20 cellular contexts compared by ENCODE assay signal in genomic region chr6:110761371-110761770, GRCh38. TPM values are rescaled to one million over a fixed set of nuclear protein-coding genes. Genes with fewer than 3 reads are reported as not detected.
DNase-seq lines count a peak whose midpoint lies in the region; ATAC-seq and TF ChIP-seq lines count a peak whose summit lies in the region.
"Had no signal": no experiment of that assay in that cellular context is flagged by ENCODE, and none has a peak within 500 bp of the region (broad histone marks: within the 10 kb centered on the region; RNA-seq: fewer than 3 reads in every experiment).

No MANE protein-coding gene starts in this region.

- no peak overlapping the region for H3K4me3 Mint-ChIP-seq in CD8-positive, alpha-beta T cell
- H3K4me3 Mint-ChIP-seq in HFFc6 (no peak overlapping the region), T-cell (no peak overlapping the region)
- H3K4me3 Mint-ChIP-seq: CD4-positive, alpha-beta T cell; IgD-negative memory B cell had no signal

- no peak overlapping the region for H3K27ac ChIP-seq in CD8-positive, alpha-beta T cell (ENCODE audit: low read depth, low read length)
- H3K27ac ChIP-seq in mesenchymal stem cell (ENCODE audit: low read length, poor library complexity, severe bottlenecking) = no peak overlapping the region
- H3K27ac ChIP-seq in caudate nucleus (ENCODE audit: low read depth, low read length) = no peak overlapping the region
- H3K27ac ChIP-seq: GM23248, RWPE1 had no signal

- no peak overlapping the region for H3K18ac ChIP-seq in mesenchymal stem cell (ENCODE audit: low read depth in 1 of 2, low read length in 2 of 2)

- H2BK15ac ChIP-seq in mesenchymal stem cell (ENCODE audit: low read depth, poor library complexity, severe bottlenecking) = no peak overlapping the region

- no peak overlapping the region for H2AFZ ChIP-seq in mesenchymal stem cell (ENCODE audit: low read depth, low read length)
- H2AFZ ChIP-seq: GM23248 had no signal

- no peak for TF ChIP-seq CTCF in CD8-positive, alpha-beta T cell (IDR thresholded peaks at IDR 0.05)
- no peak for TF ChIP-seq CTCF in HFFc6 (IDR thresholded peaks at IDR 0.05)

- no peak overlapping the region for H2BK12ac ChIP-seq in mesenchymal stem cell (ENCODE audit: low read length in 2 of 2)

- H2AK5ac ChIP-seq in mesenchymal stem cell (ENCODE audit: low read length, severe bottlenecking) = no peak overlapping the region

- H3K9me3 ChIP-seq in CD8-positive, alpha-beta T cell (ENCODE audit: low read length) = no peaks in the 10 kb centered on the region
- H3K9me3 ChIP-seq in mesenchymal stem cell (ENCODE audit: control insufficient read depth, low read length) = no peaks in the 10 kb centered on the region
- H3K9me3 ChIP-seq: HAP-1, MG63 had no signal

- no peaks in the 10 kb centered on the region for H3K36me3 ChIP-seq in CD8-positive, alpha-beta T cell (ENCODE audit: insufficient read depth, low read length)
- no peaks in the 10 kb centered on the region for H3K36me3 ChIP-seq in mesenchymal stem cell (ENCODE audit: control insufficient read depth in 1 of 2, insufficient read depth in 2 of 2, low read depth in 1 of 2, low read length in 2 of 2)
- H3K36me3 ChIP-seq: HAP-1, MG63 had no signal

- no peak for ATAC-seq in CD8-positive, alpha-beta T cell
- no peak for ATAC-seq in T-cell (replicated peaks in 1 of 4)
- ATAC-seq: PC-3 had no signal

- H3K4me1 Mint-ChIP-seq in CD8-positive, alpha-beta T cell (ENCODE audit: low read depth) = peaks cover 5% of the 10 kb centered on the region
- H3K4me1 Mint-ChIP-seq in HFFc6 (ENCODE audit: low read depth) (no peaks in the 10 kb centered on the region), T-cell (peaks cover 2 to 13% (median 10%) of the 10 kb centered on the region in 3 donors)

- no peaks in the 10 kb centered on the region for H3K27me3 Mint-ChIP-seq in CD8-positive, alpha-beta T cell (ENCODE audit: low read depth)
- H3K27me3 Mint-ChIP-seq in HFFc6 (ENCODE audit: insufficient read depth) (peaks cover 1% of the 10 kb centered on the region; the same call in 1 of the 2 replicates), T-cell (no peaks in the 10 kb centered on the region)
- H3K27me3 Mint-ChIP-seq: CD4-positive, alpha-beta T cell; IgD-negative memory B cell had no signal

- 74% methylated on average over 3 of the region's 3 CpGs for WGBS in mesenchymal stem cell

- H3K4me2 ChIP-seq in mesenchymal stem cell (ENCODE audit: low read length, poor library complexity, severe bottlenecking) = no peak overlapping the region

- no peak overlapping the region for H4K91ac ChIP-seq in mesenchymal stem cell (ENCODE audit: low read length)

- no peak overlapping the region for H3K4ac ChIP-seq in mesenchymal stem cell (ENCODE audit: low read depth in 1 of 2, low read length in 2 of 2)

- no peak overlapping the region for H2BK5ac ChIP-seq in mesenchymal stem cell (ENCODE audit: low read depth, low read length, poor library complexity, severe bottlenecking)

- DNase-seq in CD8-positive, alpha-beta T cell = no peak
- DNase-seq in HFFc6 (peak; percentile 1), OCI-M1 (lab: John Stamatoyannopoulos, UW) (peak; percentile 61), mesenchymal stem cell (peak; percentile 57), T-cell (no peak), caudate nucleus (lab: John Stamatoyannopoulos, UW) (no peak)
- no peak for DNase-seq in stimulated activated CD8-positive, alpha-beta memory T cell treated with anti-CD3 and anti-CD28 coated beads, Interleukin-4, amount 100 ng/mL, for 48 hours
- DNase-seq: CD4-positive, alpha-beta T cell; GM23248; Kasumi-1; MG63; NCI-H1105 treated with DMSO at 0.1 percent for 48 hours; NCI-H1694; NCI-H2081 treated with DMSO at 0.1 percent for 48 hours; NCI-H446 treated with DMSO at 0.1 percent for 48 hours; NCI-H69; PC-3 had no signal

- H3K23ac ChIP-seq in mesenchymal stem cell (ENCODE audit: low read length in 2 of 2) = no peak overlapping the region

- H3K4me3 ChIP-seq in CD8-positive, alpha-beta T cell (ENCODE audit: low read depth, low read length) = no peak overlapping the region
- no peak overlapping the region for H3K4me3 ChIP-seq in mesenchymal stem cell (ENCODE audit: insufficient read depth in 1 of 2, low read depth in 1 of 2, low read length in 2 of 2)
- H3K4me3 ChIP-seq: GM23248, HAP-1, MG63 had no signal

- no peak overlapping the region for H3K14ac ChIP-seq in mesenchymal stem cell (ENCODE audit: low read length in 2 of 2)

- no peaks in the 10 kb centered on the region for H3K27me3 ChIP-seq in CD8-positive, alpha-beta T cell (ENCODE audit: insufficient read depth, low read length)
- H3K27me3 ChIP-seq in mesenchymal stem cell (ENCODE audit: control insufficient read depth in 1 of 2, insufficient read depth in 1 of 2, low read length in 2 of 2) = no peaks in the 10 kb centered on the region
- H3K27me3 ChIP-seq: MG63 had no signal

- peaks cover 10% of the 10 kb centered on the region for H3K79me1 ChIP-seq in mesenchymal stem cell (replicated peaks; ENCODE audit: low read length, poor library complexity, severe bottlenecking)

- no peak overlapping the region for H2BK120ac ChIP-seq in mesenchymal stem cell (ENCODE audit: low read depth, low read length)

- H3K4me1 ChIP-seq in CD8-positive, alpha-beta T cell (ENCODE audit: insufficient read depth, low read length) = no peaks in the 10 kb centered on the region
- H3K4me1 ChIP-seq in mesenchymal stem cell (ENCODE audit: control insufficient read depth, insufficient read depth, low read depth, low read length) = no peaks in the 10 kb centered on the region
- H3K4me1 ChIP-seq: HAP-1 had no signal

- CTCF ChIA-PET in CD8-positive, alpha-beta T cell (lab: Charles Lee) = no interaction called here
- CTCF ChIA-PET in T-cell (lab: Charles Lee) = no interaction called here

- peaks cover 19% of the 10 kb centered on the region for H3K36me3 Mint-ChIP-seq in CD8-positive, alpha-beta T cell
- peaks cover 5% of the 10 kb centered on the region; the same call in 1 of the 2 replicates for H3K36me3 Mint-ChIP-seq in HFFc6 (ENCODE audit: low read depth)
- peaks cover 13% of the 10 kb centered on the region for H3K36me3 Mint-ChIP-seq in T-cell

- H3K9me3 Mint-ChIP-seq in CD8-positive, alpha-beta T cell = no peaks in the 10 kb centered on the region
- H3K9me3 Mint-ChIP-seq in HFFc6 = no peaks in the 10 kb centered on the region
- no peaks in the 10 kb centered on the region for H3K9me3 Mint-ChIP-seq in T-cell
- H3K9me3 Mint-ChIP-seq: CD4-positive, alpha-beta T cell; IgD-negative memory B cell had no signal

- H3K27ac Mint-ChIP-seq in CD8-positive, alpha-beta T cell = peak overlapping the region; percentile 10
- no peak overlapping the region for H3K27ac Mint-ChIP-seq in HFFc6
- H3K27ac Mint-ChIP-seq in T-cell = no peak overlapping the region
- H3K27ac Mint-ChIP-seq: CD4-positive, alpha-beta T cell; IgD-negative memory B cell had no signal

- no peak overlapping the region for H3K9ac ChIP-seq in mesenchymal stem cell (ENCODE audit: low read length)
- H3K9ac ChIP-seq: GM23248 had no signal

- intact Hi-C loops in CD8-positive, alpha-beta T cell (cut with DNase I, micrococcal nuclease) = no loop called here

- POLR2A ChIA-PET in CD8-positive, alpha-beta T cell (lab: Charles Lee) = no interaction called here
- POLR2A ChIA-PET in T-cell (lab: Charles Lee) = no interaction called here

- H4K8ac ChIP-seq in mesenchymal stem cell (ENCODE audit: low read length) = no peak overlapping the region

RNA-seq across cellular contexts. Expression of gene CDK19, which starts 53.9 kb away (rescaled TPM):
- total RNA-seq in CD8-positive, alpha-beta T cell = 1 to 10 TPM; 4.9 to 5.0 TPM
- 10 to 100 TPM; 18.6 to 22.4 (median 20.0) TPM for total RNA-seq in HFFc6 (2021; fragmentation: NEBNext Ultra II Directional; extraction: Animal tissue kit (Norgen Biotek cat#: 25700))
- 10.8 TPM for polyA plus RNA-seq in mesenchymal stem cell (2013, experiment 1 of 2)
- polyA plus RNA-seq in mesenchymal stem cell (2013, experiment 2 of 2) = 10.9 TPM
- 10 to 100 TPM; 11.4 to 16.1 (median 14.2) TPM for total RNA-seq in T-cell

Comparison
In these comparisons a context has a peak if more than half of its experiments do, and no peak if none do; other contexts are left out.
1. DNase-seq: peak in HFFc6 (single experiment), OCI-M1 (single experiment) and mesenchymal stem cell (single experiment); none in CD8-positive, alpha-beta T cell (0 of 7), T-cell (0 of 34), stimulated activated CD8-positive, alpha-beta memory T cell treated with anti-CD3 and anti-CD28 coated beads, Interleukin-4, amount 100 ng/mL, for 48 hours (single experiment) and caudate nucleus (0 of 61).